In the genomic region with DNA sequence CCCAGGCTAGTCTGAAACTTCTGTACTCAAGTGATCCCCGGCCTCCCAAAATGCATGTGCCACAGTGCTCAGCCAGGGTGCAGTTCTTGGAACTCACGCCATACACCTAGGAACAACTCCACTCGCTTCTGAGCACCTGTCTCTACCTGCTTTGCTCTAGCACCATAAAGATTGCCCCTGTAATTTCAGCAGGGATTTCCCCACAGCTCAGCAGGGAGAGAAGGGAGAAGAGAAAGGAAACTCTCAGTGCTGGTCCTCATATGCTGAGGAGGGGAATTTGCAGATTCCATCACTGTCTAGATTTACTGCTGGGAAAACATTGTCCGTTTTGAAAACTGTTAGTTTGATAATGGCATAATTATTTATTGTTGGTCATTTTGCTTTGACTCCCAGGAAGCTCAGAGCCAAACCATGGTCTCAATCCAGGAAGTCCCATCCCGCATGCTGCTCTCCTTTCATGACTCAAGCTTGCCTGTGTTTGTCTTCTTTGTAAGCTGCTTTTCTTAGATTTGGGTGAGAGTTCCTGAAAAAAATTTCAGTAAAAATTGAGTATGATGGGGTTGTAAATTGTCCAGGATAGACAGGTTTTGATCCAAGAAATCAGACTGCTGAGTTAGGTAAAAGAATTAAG, we compare ENCODE assay signal across 16 cellular contexts. TPM values are rescaled to one million over a fixed set of nuclear protein-coding genes. Genes with fewer than 3 reads are reported as not detected.
DNase-seq lines count a peak whose midpoint lies in the region; TF ChIP-seq lines count a peak whose summit lies in the region.
"Had no signal": no experiment of that assay in that cellular context is flagged by ENCODE, and none has a peak within 500 bp of the region (broad histone marks: within the 10 kb centered on the region; RNA-seq: fewer than 3 reads in every experiment).

No MANE protein-coding gene starts in this region.

- POLR2A ChIA-PET in OCI-LY7 (lab: Charles Lee) = interaction anchor here (0.6 kb wide), 1 partner anchor 458 kb away, joined by 3 read pairs; no protein-coding TSS in a partner anchor

- H3K4me3 Mint-ChIP-seq in brain (no peak overlapping the region), mesothelial cell of epicardium (no peak overlapping the region)
- H3K4me3 Mint-ChIP-seq: activated B cell treated with CpG ODN at 0.5 μM for 24 hours; dendritic cell treated with granulocyte-macrophage colony-stimulating factor and Interleukin-4, amounts not matched to agents 40 ng/mL and 50 ng/mL, for 4 days had no signal

- H2AFZ ChIP-seq in OCI-LY7 (ENCODE audit: low read length) = no peak overlapping the region

- peaks cover 48% of the 10 kb centered on the region for H3K4me1 Mint-ChIP-seq in brain
- peaks cover 44% of the 10 kb centered on the region for H3K4me1 Mint-ChIP-seq in mesothelial cell of epicardium

- no peaks in the 10 kb centered on the region for H3K9me3 ChIP-seq in OCI-LY7 (ENCODE audit: low read length)
- H3K9me3 ChIP-seq: SK-N-SH, uterus had no signal

- intact Hi-C loops in OCI-LY7 (cut with micrococcal nuclease; ENCODE audit: unreplicated experiment) = no loop called here

- no peaks in the 10 kb centered on the region for H3K9me2 ChIP-seq in OCI-LY7 (ENCODE audit: insufficient read depth, low read length)
- H3K9me2 ChIP-seq: SK-N-SH had no signal

- H3K27ac Mint-ChIP-seq in brain (peak overlapping the region in 3 of 5 experiments; percentile 14 to 66 (median 43)), mesothelial cell of epicardium (peak overlapping the region; percentile 79)
- H3K27ac Mint-ChIP-seq: activated B cell treated with CpG ODN at 0.5 μM for 24 hours; dendritic cell treated with granulocyte-macrophage colony-stimulating factor and Interleukin-4, amounts not matched to agents 40 ng/mL and 50 ng/mL, for 4 days had no signal

- peaks cover 18% of the 10 kb centered on the region for H3K27me3 Mint-ChIP-seq in brain
- H3K27me3 Mint-ChIP-seq in mesothelial cell of epicardium (ENCODE audit: low read depth) = peaks cover 4% of the 10 kb centered on the region
- H3K27me3 Mint-ChIP-seq: dendritic cell treated with granulocyte-macrophage colony-stimulating factor and Interleukin-4, amounts not matched to agents 40 ng/mL and 50 ng/mL, for 4 days had no signal

- no peaks in the 10 kb centered on the region for H3K36me3 ChIP-seq in OCI-LY7 (ENCODE audit: insufficient read depth, low read length)
- H3K36me3 ChIP-seq: uterus had no signal

- H3K4me1 ChIP-seq in OCI-LY7 (ENCODE audit: insufficient read depth, low read length, poor library complexity, severe bottlenecking) = peaks cover 10% of the 10 kb centered on the region
- H3K4me1 ChIP-seq: uterus had no signal

- CTCF ChIA-PET in OCI-LY7 (lab: Charles Lee; ENCODE audit: unreplicated experiment) = no interaction called here

- no TSS peak for BruUV-seq in OCI-LY7 (replicated peaks; lab: Mats Ljungman, UMichigan)

- H4K20me1 ChIP-seq in OCI-LY7 (ENCODE audit: insufficient read depth, low read length) = no peaks in the 10 kb centered on the region

- H3K27ac ChIP-seq in OCI-LY7 (ENCODE audit: low read depth, low read length, poor library complexity, severe bottlenecking) = no peak overlapping the region
- H3K27ac ChIP-seq: uterus had no signal

- H3K36me3 Mint-ChIP-seq in brain (no peaks in the 10 kb centered on the region), mesothelial cell of epicardium (no peaks in the 10 kb centered on the region)

- H3K4me2 ChIP-seq in OCI-LY7 (ENCODE audit: low read length) = no peak overlapping the region
- H3K4me2 ChIP-seq: SK-N-SH had no signal

- DNase-seq in COLO829 (ENCODE audit: low spot score) (peak; percentile 32), HT1080 (ENCODE audit: low read depth) (peak; percentile 63), mesothelial cell of epicardium (ENCODE audit: low spot score in 2 of 2, unreplicated experiment in 2 of 2) (no peak), DMS114 treated with DMSO at 0.1 percent for 48 hours (lab: John Stamatoyannopoulos, UW; ENCODE audit: unreplicated experiment) (no peak), SKM-1 treated with dmso at 0.1 percent for 144 hours (lab: John Stamatoyannopoulos, UW; ENCODE audit: unreplicated experiment) (no peak), OCI-LY7 (ENCODE audit: low spot score) (no peak), NCI-H510A treated with DMSO at 0.1 percent for 48 hours (lab: John Stamatoyannopoulos, UW) (no peak)
- DNase-seq: activated B cell treated with CpG ODN at 0.5 μM for 24 hours; activated T-cell treated with anti-CD3 and anti-CD28 coated beads for 4 hours; NCI-H2081 treated with DMSO at 0.1 percent for 48 hours; NK-92 treated with Interleukin-12 subunit alpha and Interleukin-12 subunit beta, amount 100 ng/mL, for 24 hours; SK-N-SH; uterus had no signal

- H3K9me3 Mint-ChIP-seq in brain (peaks cover 0 to 3% (median 0%) of the 10 kb centered on the region in 5 experiments), mesothelial cell of epicardium (peaks cover 3% of the 10 kb centered on the region)
- H3K9me3 Mint-ChIP-seq: activated B cell treated with CpG ODN at 0.5 μM for 24 hours; dendritic cell treated with granulocyte-macrophage colony-stimulating factor and Interleukin-4, amounts not matched to agents 40 ng/mL and 50 ng/mL, for 4 days had no signal

- no peak overlapping the region for H3K4me3 ChIP-seq in OCI-LY7 (ENCODE audit: low read depth, low read length, poor library complexity, severe bottlenecking)
- H3K4me3 ChIP-seq: uterus had no signal

- no peak for TF ChIP-seq CTCF in brain (conservative IDR thresholded peaks at IDR 0.05)
- TF ChIP-seq CTCF in mesothelial cell of epicardium (IDR thresholded peaks at IDR 0.05; ENCODE audit: unreplicated experiment) = no peak
- TF ChIP-seq CTCF in OCI-LY7 (conservative IDR thresholded peaks at IDR 0.05; ENCODE audit: low read length) = no peak

- no peaks in the 10 kb centered on the region for H3K79me2 ChIP-seq in OCI-LY7 (ENCODE audit: insufficient read depth, low read depth, low read length)

RNA-seq across cellular contexts. Expression of gene TRIM71, which starts 24.2 kb away (rescaled TPM):
- total RNA-seq in HT1080 (2014; rRNA removed; shearing (Covaris generic)) = not detected in 2 replicates
- polyA plus RNA-seq in HT1080 (2015; cell fraction: cytosol; rRNA removed) = not detected in 2 replicates
- not detected in 2 replicates for polyA plus RNA-seq in HT1080 (2015; cell fraction: nucleus; rRNA removed)
- 0.10 TPM for polyA plus RNA-seq in brain (ENCODE audit: insufficient read depth, low read depth, low replicate concordance)
- total RNA-seq in mesothelial cell of epicardium = 2.7 to 3.1 TPM (median 3.0 TPM) in 3 replicates
- total RNA-seq in OCI-LY7 (2014; rRNA removed; shearing (Covaris generic)) = not detected in 2 replicates
- not detected in 2 replicates for total RNA-seq in OCI-LY7 (2022)
- total RNA-seq: activated B cell treated with CpG ODN at 0.5 μM for 24 hours, fibroblast of villous mesenchyme had no signal
- polyA plus RNA-seq: SK-N-SH had no signal

Comparison
In these comparisons a context has a peak if more than half of its experiments do, and no peak if none do; other contexts are left out.
1. DNase-seq: peak in COLO829 (single experiment) and HT1080 (single experiment); none in mesothelial cell of epicardium (0 of 2), DMS114 treated with DMSO at 0.1 percent for 48 hours (single experiment), SKM-1 treated with dmso at 0.1 percent for 144 hours (single experiment), OCI-LY7 (single experiment) and NCI-H510A treated with DMSO at 0.1 percent for 48 hours (single experiment).